9 cellular contexts compared by ENCODE assay signal in the genomic region with DNA sequence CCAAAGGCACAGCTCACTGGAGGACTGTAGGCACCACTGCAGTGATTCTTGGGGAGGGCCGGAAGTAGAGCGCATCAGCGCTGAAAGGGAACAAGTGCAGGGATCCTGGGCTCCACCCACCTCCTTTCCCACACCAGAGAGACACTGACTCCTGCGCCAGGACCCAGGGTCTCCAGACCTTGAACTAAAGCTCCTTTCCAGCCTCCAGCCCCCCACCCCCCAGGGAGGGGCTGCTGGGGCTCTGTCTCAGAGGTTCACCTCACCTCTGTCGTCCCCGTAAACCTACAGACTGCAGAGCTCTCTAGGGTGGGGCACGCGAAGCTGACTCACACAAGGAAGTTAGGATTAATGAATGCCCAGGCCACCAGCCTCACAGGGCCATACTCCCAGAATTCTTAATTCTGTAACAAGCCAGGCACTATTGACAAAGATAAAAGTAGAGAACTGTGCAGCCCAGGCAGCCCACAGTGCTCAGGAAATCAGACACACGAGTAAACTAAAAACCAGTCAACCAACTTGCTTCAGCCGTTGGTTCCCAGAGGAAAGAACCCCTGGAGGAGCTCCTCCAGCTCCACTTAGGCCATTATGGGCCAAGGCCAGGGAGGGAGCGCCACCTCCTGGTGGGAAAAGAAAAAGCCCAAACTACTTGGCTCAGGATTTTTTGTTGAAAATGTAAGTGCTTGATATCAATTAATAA. TPM values are rescaled to one million over a fixed set of nuclear protein-coding genes. Genes with fewer than 3 reads are reported as not detected.
DNase-seq lines count a peak whose midpoint lies in the region; ATAC-seq and TF ChIP-seq lines count a peak whose summit lies in the region.
"Had no signal": no experiment of that assay in that cellular context is flagged by ENCODE, and none has a peak within 500 bp of the region (broad histone marks: within the 10 kb centered on the region; RNA-seq: fewer than 3 reads in every experiment).

No MANE protein-coding gene starts in this region.

- H3K4me1 ChIP-seq in PC-9 (replicated peaks; ENCODE audit: insufficient read depth) (peaks cover 11% of the 10 kb centered on the region), thyroid gland (peaks cover 0 to 5% of the 10 kb centered on the region in 2 donors)

- no peaks in the 10 kb centered on the region for H3K27me3 ChIP-seq in PC-9 (ENCODE audit: insufficient read depth, low read depth)
- no peaks in the 10 kb centered on the region for H3K27me3 ChIP-seq in thyroid gland

- WGBS in thyroid gland, 2 donors: 54 to 57% methylated on average over 9 to 11 of the region's 11 CpGs

- POLR2A ChIA-PET in PC-9 (lab: Charles Lee; ENCODE audit: unreplicated experiment): interaction anchor here (0.7 kb wide), 1 partner anchor 45 kb away, joined by 3 read pairs; a partner anchor contains a TSS

- H3K27ac ChIP-seq in PC-9 (no peak overlapping the region), thyroid gland (peak overlapping the region in 1 of 3 donors; percentile 27)

- H3K9me3 Mint-ChIP-seq in neural crest cell: no peaks in the 10 kb centered on the region

- no peaks in the 10 kb centered on the region for H3K4me1 Mint-ChIP-seq in neural crest cell

- H3F3A ChIP-seq in PC-9 (ENCODE audit: insufficient read depth, low read depth): no peaks in the 10 kb centered on the region

- no peaks in the 10 kb centered on the region for H3K36me3 Mint-ChIP-seq in neural crest cell (ENCODE audit: low read depth)
- H3K36me3 Mint-ChIP-seq: activated naive CD8-positive, alpha-beta T cell had no signal

- CTCF ChIA-PET in PC-9 (lab: Charles Lee): interaction anchor here (0.6 to 1.6 kb wide), 8 partner anchors 9 to 371 kb away, joined by 3 to 9 read pairs (median 4); a partner anchor contains a TSS

- intact Hi-C loops in PC-9 (cut with micrococcal nuclease; ENCODE audit: unreplicated experiment) (loop anchor here (1.0 kb wide), 3 partner anchors 90 to 348 kb away; no protein-coding TSS in a partner anchor), thyroid gland (cut with DNase I) (loop anchor here (5.0 to 10.0 kb wide), 3 partner anchors 74 to 346 kb away; a partner anchor contains a TSS)

- TF ChIP-seq POLR2A in thyroid gland (IDR thresholded peaks at IDR 0.05): no peak

- BruUV-seq in PC-9 (replicated peaks; lab: Mats Ljungman, UMichigan): no TSS peak

- H3K4me3 ChIP-seq in PC-9 (no peak overlapping the region), fibroblast of the aortic adventitia (ENCODE audit: low read depth, low read length) (no peak overlapping the region), thyroid gland (replicated peaks in 1 of 3) (no peak overlapping the region)

- no peaks in the 10 kb centered on the region for H3K9me2 ChIP-seq in PC-9 (ENCODE audit: insufficient read depth)

- no peaks in the 10 kb centered on the region for H4K20me1 ChIP-seq in PC-9 (ENCODE audit: insufficient read depth)

- TF ChIP-seq CTCF in PC-9 (conservative IDR thresholded peaks at IDR 0.05): peak; percentile 95
- TF ChIP-seq CTCF in fibroblast of the aortic adventitia (IDR thresholded peaks at IDR 0.05; ENCODE audit: insufficient read depth, low read length): peak; percentile 91
- peak; percentile 98 for TF ChIP-seq CTCF in neural crest cell (conservative IDR thresholded peaks at IDR 0.05)
- peak; percentile 79 to 92 (median 88) for TF ChIP-seq CTCF in thyroid gland (IDR thresholded peaks at IDR 0.05)

- DNase-seq in COLO829 (ENCODE audit: low spot score) (peak; percentile 44), HT-29 (ENCODE audit: low spot score) (peak; percentile 85), PC-9 (peak; percentile 66), activated T-helper 1 cell treated with Interleukin-2 at 50 U/mL for 16 hours (ENCODE audit: low read depth) (peak; percentile 32), fibroblast of the aortic adventitia (ENCODE audit: low read depth) (peak; percentile 83), neural crest cell (ENCODE audit: low read depth, low spot score) (peak; percentile 81), thyroid gland (peak; percentile 74 to 82)

- H3K27me3 Mint-ChIP-seq in neural crest cell (ENCODE audit: low read depth): no peaks in the 10 kb centered on the region
- H3K27me3 Mint-ChIP-seq: activated naive CD8-positive, alpha-beta T cell had no signal

- H3K4me3 Mint-ChIP-seq in neural crest cell: no peak overlapping the region
- H3K4me3 Mint-ChIP-seq: activated naive CD8-positive, alpha-beta T cell had no signal

- H3K9me3 ChIP-seq in PC-9 (ENCODE audit: insufficient read depth, low read depth) (no peaks in the 10 kb centered on the region), thyroid gland (no peaks in the 10 kb centered on the region)

- H3K27ac Mint-ChIP-seq in neural crest cell (ENCODE audit: unreplicated experiment): no peak overlapping the region
- H3K27ac Mint-ChIP-seq: activated naive CD8-positive, alpha-beta T cell had no signal

- no peaks in the 10 kb centered on the region for H3K36me3 ChIP-seq in PC-9 (ENCODE audit: low read depth)
- no peaks in the 10 kb centered on the region for H3K36me3 ChIP-seq in thyroid gland

- no peaks in the 10 kb centered on the region for H3K79me2 ChIP-seq in PC-9 (ENCODE audit: low read depth)

- H2AFZ ChIP-seq in PC-9: no peak overlapping the region

- H3K4me2 ChIP-seq in PC-9: 0 out of 2 replicates have a peak overlapping the region, but pooled peaks have one; percentile 10

- no peak for ATAC-seq in HG03521 (IDR thresholded peaks at IDR 0.05; ENCODE audit: unreplicated experiment)

RNA-seq across cellular contexts. Expression of a gene that starts 45.1 kb away (rescaled TPM):
- total RNA-seq in HT-29 (2014; rRNA removed; shearing (Covaris generic)): 48.1 and 49.2 TPM in 2 replicates
- total RNA-seq in PC-9 (2021): 33.7 and 37.7 TPM in 2 replicates
- 56.8 and 80.1 TPM in 2 replicates for total RNA-seq in fibroblast of the aortic adventitia (ENCODE audit: low replicate concordance)
- total RNA-seq in neural crest cell: 67.5 and 73.0 TPM in 2 replicates
- total RNA-seq in thyroid gland: 100 to 1,000 TPM in 2 of 4 donors, 10 to 100 TPM in 2; 50.8 to 157 (median 108) TPM

Comparison
In these comparisons a context has a peak if more than half of its experiments do, and no peak if none do; other contexts are left out.
1. DNase-seq: peak in every context shown above with its lines; median percentile 85 in HT-29; 83 in fibroblast of the aortic adventitia; 81 in neural crest cell; 78 in thyroid gland; 66 in PC-9; 44 in COLO829; 32 in activated T-helper 1 cell treated with Interleukin-2 at 50 U/mL for 16 hours.